ENCODE assay signal across 9 cellular contexts in genomic region chr4:141654098-141654497, GRCh38. TPM values are rescaled to one million over a fixed set of nuclear protein-coding genes. Genes with fewer than 3 reads are reported as not detected.
A peak's percentile ranks its signal among the peaks of the same experiment; 100 is the strongest.
DNase-seq lines count a peak whose midpoint lies in the region; ATAC-seq and TF ChIP-seq lines count a peak whose summit lies in the region.
"Had no signal": no experiment of that assay in that cellular context is flagged by ENCODE, and none has a peak within 500 bp of the region (broad histone marks: within the 10 kb centered on the region; RNA-seq: fewer than 3 reads in every experiment).

No MANE protein-coding gene starts in this region.

- CTCF ChIA-PET in T-cell (lab: Charles Lee): interaction anchor here in 1 of 2 donors (1.2 kb wide), 1 partner anchor 18 kb away, joined by 3 read pairs; the partner anchor contains the start of gene IL15

- H3K36me3 ChIP-seq in WERI-Rb-1: no peaks in the 10 kb centered on the region
- no peaks in the 10 kb centered on the region for H3K36me3 ChIP-seq in iPS DF 6.9 (ENCODE audit: control insufficient read depth, insufficient read depth, low read length)
- no peaks in the 10 kb centered on the region for H3K36me3 ChIP-seq in upper lobe of right lung
- H3K36me3 ChIP-seq: BLaER1 had no signal

- H3K9me3 Mint-ChIP-seq in T-cell: no peaks in the 10 kb centered on the region

- H3K9me3 ChIP-seq in WERI-Rb-1 (ENCODE audit: severe bottlenecking) (no peaks in the 10 kb centered on the region), iPS DF 6.9 (ENCODE audit: control insufficient read depth, insufficient read depth, low read length) (no peaks in the 10 kb centered on the region), upper lobe of right lung (no peaks in the 10 kb centered on the region)
- H3K9me3 ChIP-seq: BLaER1 had no signal

- no peak overlapping the region for H3K4me3 Mint-ChIP-seq in T-cell

- no peak overlapping the region for H3K4me3 ChIP-seq in WERI-Rb-1 (ENCODE audit: low read depth, low read length)
- no peak overlapping the region for H3K4me3 ChIP-seq in iPS DF 6.9 (ENCODE audit: low read length)
- H3K4me3 ChIP-seq in upper lobe of right lung: no peak overlapping the region
- H3K4me3 ChIP-seq: BLaER1 had no signal

- no peaks in the 10 kb centered on the region for H3K27me3 Mint-ChIP-seq in T-cell

- no peaks in the 10 kb centered on the region for H3K27me3 ChIP-seq in WERI-Rb-1 (ENCODE audit: insufficient read depth, low read depth, severe bottlenecking)
- no peaks in the 10 kb centered on the region for H3K27me3 ChIP-seq in iPS DF 6.9 (ENCODE audit: control insufficient read depth, insufficient read depth, low read length)
- H3K27me3 ChIP-seq in upper lobe of right lung: no peaks in the 10 kb centered on the region
- H3K27me3 ChIP-seq: BLaER1 had no signal

- H3K4me1 Mint-ChIP-seq in T-cell: peaks cover 0 to 4% (median 4%) of the 10 kb centered on the region in 3 donors

- DNase-seq in NCI-H82 (lab: John Stamatoyannopoulos, UW) (peak; percentile 64), NCI-H82 treated with DMSO at 0.1 percent for 48 hours (lab: John Stamatoyannopoulos, UW; ENCODE audit: unreplicated experiment) (no peak), WERI-Rb-1 (peak; percentile 65), iPS DF 6.9 (ENCODE audit: low read depth, low spot score) (peak; percentile 35), upper lobe of right lung (no peak), RPMI8226 (no peak), T-cell (no peak)

- ATAC-seq in upper lobe of right lung: peak; percentile 79
- ATAC-seq in GM19324 (IDR thresholded peaks at IDR 0.05; ENCODE audit: low FRiP score, unreplicated experiment): no peak
- ATAC-seq in T-cell (replicated peaks in 1 of 4): no peak

- H3K27ac Mint-ChIP-seq in T-cell: no peak overlapping the region

- TF ChIP-seq CTCF in WERI-Rb-1 (IDR thresholded peaks at IDR 0.05; ENCODE audit: low read depth, low read length) (peak; percentile 85), upper lobe of right lung (IDR thresholded peaks at IDR 0.05) (peak; percentile 53)

- H3K36me3 Mint-ChIP-seq in T-cell: no peaks in the 10 kb centered on the region

- intact Hi-C loops in upper lobe of right lung (cut with DNase I): no loop called here

- POLR2A ChIA-PET in T-cell (lab: Charles Lee): no interaction called here

- H3K4me1 ChIP-seq in iPS DF 6.9 (ENCODE audit: control insufficient read depth, insufficient read depth, low read length) (no peaks in the 10 kb centered on the region), upper lobe of right lung (peaks cover 15% of the 10 kb centered on the region)
- H3K4me1 ChIP-seq: BLaER1 had no signal

- H3K27ac ChIP-seq in WERI-Rb-1 (no peak overlapping the region), iPS DF 6.9 (ENCODE audit: low read length) (no peak overlapping the region), upper lobe of right lung (no peak overlapping the region)
- H3K27ac ChIP-seq: BLaER1 had no signal

RNA-seq across cellular contexts. Expression of gene IL15, which starts 17.7 kb away (rescaled TPM):
- total RNA-seq in upper lobe of right lung: 6.6 TPM
- 1 to 10 TPM; 2.3 to 7.0 (median 3.0) TPM for total RNA-seq in T-cell

Comparison
In these comparisons a context has a peak if more than half of its experiments do, and no peak if none do; other contexts are left out.
1. DNase-seq: peak in NCI-H82 (single experiment), WERI-Rb-1 (single experiment) and iPS DF 6.9 (single experiment); none in NCI-H82 treated with DMSO at 0.1 percent for 48 hours (single experiment), upper lobe of right lung (single experiment), RPMI8226 (single experiment) and T-cell (0 of 34).